In genomic region chr1:55425310-55425930, GRCh38 we compare ENCODE assay signal across 21 cellular contexts.
A peak's percentile ranks its signal among the peaks of the same experiment; 100 is the strongest.
DNase-seq lines count a peak whose midpoint lies in the region; ATAC-seq and TF ChIP-seq lines count a peak whose summit lies in the region.
"Had no signal": no experiment of that assay in that cellular context is flagged by ENCODE, and none has a peak within 500 bp of the region (broad histone marks: within the 10 kb centered on the region; RNA-seq: fewer than 3 reads in every experiment).

No MANE protein-coding gene starts in this region.

- 0 out of 2 replicates have a peak overlapping the region, but pooled peaks have one; percentile 34 for H4K5ac ChIP-seq in IMR-90 (ENCODE audit: low read depth, low read length)

- H3K79me1 ChIP-seq in IMR-90 (ENCODE audit: low read depth in 1 of 2, low read length in 2 of 2) (peaks cover 0 to 5% of the 10 kb centered on the region in 2 experiments; a peak in 2 of 4 replicates), mesenchymal stem cell (replicated peaks; ENCODE audit: low read length, poor library complexity, severe bottlenecking) (no peaks in the 10 kb centered on the region)

- H3K9me2 ChIP-seq in GM23338 (ENCODE audit: insufficient read depth), result no peaks in the 10 kb centered on the region

- H2AK5ac ChIP-seq in IMR-90 (ENCODE audit: low read depth, low read length), result peak overlapping the region; percentile 63
- H2AK5ac ChIP-seq in mesenchymal stem cell (ENCODE audit: low read length, severe bottlenecking), result no peak overlapping the region

- H3K36me3 Mint-ChIP-seq in GM23338 (ENCODE audit: low read depth), result no peaks in the 10 kb centered on the region
- H3K36me3 Mint-ChIP-seq in endodermal cell (ENCODE audit: low read depth), result no peaks in the 10 kb centered on the region
- H3K36me3 Mint-ChIP-seq in activated CD4-positive, alpha-beta T cell treated with anti-CD3 and anti-CD28 coated beads, Interleukin-2, amount 10 ng/mL, durations not matched to agents 7 days and 5 days (ENCODE audit: low read depth), result no peaks in the 10 kb centered on the region
- no peaks in the 10 kb centered on the region for H3K36me3 Mint-ChIP-seq in chondrocyte (ENCODE audit: low read depth)
- H3K36me3 Mint-ChIP-seq: CD4-positive, CD25-positive, alpha-beta regulatory T cell had no signal

- H3K4me3 ChIP-seq in GM23338 (no peak overlapping the region), IMR-90 (ENCODE audit: insufficient read depth, low read depth, low read length) (no peak overlapping the region), endodermal cell (ENCODE audit: low read length) (no peak overlapping the region), mesenchymal stem cell (ENCODE audit: insufficient read depth in 1 of 2, low read depth in 1 of 2, low read length in 2 of 2) (no peak overlapping the region)
- H3K4me3 ChIP-seq: GM12878, K562, MG63, Peyer's patch had no signal

- intact Hi-C loops in IMR-90 (cut with micrococcal nuclease), result loop anchor here (5.0 to 10.0 kb wide), 2 partner anchors 141 to 247 kb away; no protein-coding TSS in a partner anchor

- TF ChIP-seq RAD21 in IMR-90 (IDR thresholded peaks at IDR 0.05; ENCODE audit: low read length), result no peak

- H3F3A ChIP-seq in GM23338 (replicated peaks; ENCODE audit: low read depth), result no peaks in the 10 kb centered on the region

- BruUV-seq in IMR-90 (replicated peaks; lab: Mats Ljungman, UMichigan), result no TSS peak

- H3K56ac ChIP-seq in IMR-90 (ENCODE audit: extremely low read depth, insufficient read depth, low read length), result no peak overlapping the region

- H3K27me3 Mint-ChIP-seq in GM23338 (ENCODE audit: insufficient read depth, low read depth, poor library complexity) (no peaks in the 10 kb centered on the region), endodermal cell (ENCODE audit: insufficient read depth) (no peaks in the 10 kb centered on the region), chondrocyte (ENCODE audit: low read depth) (no peaks in the 10 kb centered on the region)
- no peaks in the 10 kb centered on the region for H3K27me3 Mint-ChIP-seq in activated CD4-positive, alpha-beta T cell treated with anti-CD3 and anti-CD28 coated beads, Interleukin-2, amount 10 ng/mL, durations not matched to agents 7 days and 5 days

- dilution Hi-C loops in IMR-90 (cut with HindIII; ENCODE audit: low sequenced_read_pairs, unreplicated experiment), result no loop called here

- H3K9me1 ChIP-seq in IMR-90 (ENCODE audit: insufficient read depth, low read length), result peaks cover 26% of the 10 kb centered on the region

- WGBS in IMR-90 (ENCODE audit: extremely low coverage in 2 of 2, insufficient read length in 1 of 2), 2 experiments, result no CpG with 5 or more reads among the region's 9 CpGs
- WGBS in endodermal cell (ENCODE audit: insufficient coverage in 1 of 2, insufficient read length in 1 of 2), 2 experiments, result 96 to 100% methylated on average over 1 to 9 of the region's 9 CpGs
- 96% methylated on average over 7 of the region's 9 CpGs for WGBS in mesenchymal stem cell

- peak overlapping the region; percentile 51 for H3K4ac ChIP-seq in IMR-90 (ENCODE audit: low read depth, low read length)
- H3K4ac ChIP-seq in mesenchymal stem cell (ENCODE audit: low read depth in 1 of 2, low read length in 2 of 2), result peak overlapping the region in 1 of 2 experiments; percentile 60

- in situ Hi-C loops in IMR-90 (cut with MboI; ENCODE audit: low sequenced_read_pairs), result no loop called here

- H4K91ac ChIP-seq in IMR-90 (ENCODE audit: insufficient read depth, low read depth, low read length), result peak overlapping the region; percentile 19; the same call in 1 of the 2 replicates
- peak overlapping the region; percentile 70 for H4K91ac ChIP-seq in mesenchymal stem cell (ENCODE audit: low read length)

- H3K14ac ChIP-seq in IMR-90 (replicated peaks; ENCODE audit: low read depth, low read length), result no peak overlapping the region
- no peak overlapping the region for H3K14ac ChIP-seq in mesenchymal stem cell (ENCODE audit: low read length in 2 of 2)

- no peak for TF ChIP-seq POLR2A in IMR-90 (IDR thresholded peaks at IDR 0.05; ENCODE audit: low read depth, low read length)

- H3K9me3 Mint-ChIP-seq in GM23338 (no peaks in the 10 kb centered on the region; the same call in 2 of the 3 replicates), endodermal cell (no peaks in the 10 kb centered on the region), chondrocyte (ENCODE audit: low read depth) (peaks cover 3% of the 10 kb centered on the region)
- H3K9me3 Mint-ChIP-seq in activated CD4-positive, alpha-beta T cell treated with anti-CD3 and anti-CD28 coated beads, Interleukin-2, amount 10 ng/mL, durations not matched to agents 7 days and 5 days, result no peaks in the 10 kb centered on the region
- H3K9me3 Mint-ChIP-seq: CD4-positive, CD25-positive, alpha-beta regulatory T cell had no signal

- H3K4me1 ChIP-seq in GM23338 (ENCODE audit: insufficient read depth) (no peaks in the 10 kb centered on the region), IMR-90 (ENCODE audit: control insufficient read depth, insufficient read depth, low read length) (peaks cover 39% of the 10 kb centered on the region), endodermal cell (ENCODE audit: control insufficient read depth, insufficient read depth, low read length) (peaks cover 12% of the 10 kb centered on the region), mesenchymal stem cell (ENCODE audit: control insufficient read depth, insufficient read depth, low read depth, low read length) (peaks cover 14% of the 10 kb centered on the region)
- H3K4me1 ChIP-seq: Peyer's patch had no signal

- H2AK9ac ChIP-seq in IMR-90 (replicated peaks; ENCODE audit: low read depth, low read length, poor library complexity), result no peak overlapping the region

- H3K9ac ChIP-seq in IMR-90 (ENCODE audit: low read depth, low read length) (no peak overlapping the region), endodermal cell (ENCODE audit: extremely low read depth, low read length, poor library complexity, severe bottlenecking) (no peak overlapping the region), mesenchymal stem cell (ENCODE audit: low read length) (no peak overlapping the region)

- H2BK5ac ChIP-seq in IMR-90 (ENCODE audit: low read depth, low read length, poor library complexity, severe bottlenecking) (no peak overlapping the region), mesenchymal stem cell (ENCODE audit: low read depth, low read length, poor library complexity, severe bottlenecking) (no peak overlapping the region)

- H3K23ac ChIP-seq in IMR-90 (ENCODE audit: low read depth, low read length) (no peak overlapping the region), mesenchymal stem cell (ENCODE audit: low read length in 2 of 2) (peak overlapping the region in 1 of 2 experiments; percentile 27)

- POLR2A ChIA-PET in IMR-90 (lab: Charles Lee; ENCODE audit: unreplicated experiment), result no interaction called here
- POLR2A ChIA-PET in activated CD4-positive, alpha-beta T cell treated with anti-CD3 and anti-CD28 coated beads, Interleukin-2, amount 10 ng/mL, durations not matched to agents 7 days and 5 days (lab: Charles Lee), result no interaction called here

- peak overlapping the region; percentile 75 to 96 for H2BK12ac ChIP-seq in mesenchymal stem cell (ENCODE audit: low read length in 2 of 2)

- TF ChIP-seq CTCF in GM23338 (conservative IDR thresholded peaks at IDR 0.05; ENCODE audit: low read depth in 2 of 2), result peak; percentile 18 to 19; a peak in 2 of 4 replicates
- no peak for TF ChIP-seq CTCF in IMR-90 (conservative IDR thresholded peaks at IDR 0.05; ENCODE audit: low read depth, low read length)
- TF ChIP-seq CTCF in endodermal cell (conservative IDR thresholded peaks at IDR 0.05), result peak; percentile 56
- TF ChIP-seq CTCF in chondrocyte (IDR thresholded peaks at IDR 0.05), result no peak

- peak; percentile 54 for ATAC-seq in GM23338
- ATAC-seq in IMR-90 (ENCODE audit: low read depth), result no peak
- ATAC-seq: GM12878, K562, SK-N-SH treated with all-trans-retinoic acid at 6 μM for 48 hours had no signal

- H3K27ac Mint-ChIP-seq in GM23338, result no peak overlapping the region
- H3K27ac Mint-ChIP-seq in endodermal cell, result no peak overlapping the region
- H3K27ac Mint-ChIP-seq in activated CD4-positive, alpha-beta T cell treated with anti-CD3 and anti-CD28 coated beads, Interleukin-2, amount 10 ng/mL, durations not matched to agents 7 days and 5 days, result no peak overlapping the region
- no peak overlapping the region for H3K27ac Mint-ChIP-seq in chondrocyte (ENCODE audit: unreplicated experiment)
- H3K27ac Mint-ChIP-seq: CD4-positive, CD25-positive, alpha-beta regulatory T cell had no signal

- no peaks in the 10 kb centered on the region for H3K79me2 ChIP-seq in GM23338 (replicated peaks; ENCODE audit: insufficient read depth)

- peak overlapping the region; percentile 70; the same call in 1 of the 2 replicates for H2AFZ ChIP-seq in GM23338
- H2AFZ ChIP-seq in IMR-90 (replicated peaks; ENCODE audit: low read length, poor library complexity), result no peak overlapping the region
- no peak overlapping the region for H2AFZ ChIP-seq in mesenchymal stem cell (ENCODE audit: low read depth, low read length)

- H3K4me1 Mint-ChIP-seq in GM23338, result no peaks in the 10 kb centered on the region
- H3K4me1 Mint-ChIP-seq in endodermal cell, result peaks cover 17% of the 10 kb centered on the region
- no peaks in the 10 kb centered on the region for H3K4me1 Mint-ChIP-seq in activated CD4-positive, alpha-beta T cell treated with anti-CD3 and anti-CD28 coated beads, Interleukin-2, amount 10 ng/mL, durations not matched to agents 7 days and 5 days
- peaks cover 32% of the 10 kb centered on the region for H3K4me1 Mint-ChIP-seq in chondrocyte (ENCODE audit: low read depth)
- H3K4me1 Mint-ChIP-seq: CD4-positive, CD25-positive, alpha-beta regulatory T cell had no signal

- H3K36me3 ChIP-seq in GM23338 (ENCODE audit: insufficient read depth) (no peaks in the 10 kb centered on the region), IMR-90 (ENCODE audit: control insufficient read depth, insufficient read depth, low read length) (no peaks in the 10 kb centered on the region), endodermal cell (ENCODE audit: control insufficient read depth, insufficient read depth, low read length) (no peaks in the 10 kb centered on the region), mesenchymal stem cell (ENCODE audit: control insufficient read depth in 1 of 2, insufficient read depth in 2 of 2, low read depth in 1 of 2, low read length in 2 of 2) (no peaks in the 10 kb centered on the region)
- H3K36me3 ChIP-seq: MG63, Peyer's patch had no signal

- H2BK20ac ChIP-seq in IMR-90 (ENCODE audit: low read depth, low read length), result peak overlapping the region; percentile 82

- CTCF ChIA-PET in IMR-90 (lab: Yijun Ruan, JAX), result interaction anchor here (0.6 kb wide), 1 partner anchor 18 kb away, joined by 3 read pairs; no protein-coding TSS in a partner anchor
- CTCF ChIA-PET in activated CD4-positive, alpha-beta T cell treated with anti-CD3 and anti-CD28 coated beads, Interleukin-2, amount 10 ng/mL, durations not matched to agents 7 days and 5 days (lab: Charles Lee), result no interaction called here

- no peak overlapping the region for H3K27ac ChIP-seq in GM23338 (ENCODE audit: low read depth)
- no peak overlapping the region for H3K27ac ChIP-seq in IMR-90 (ENCODE audit: insufficient read depth, low read length)
- H3K27ac ChIP-seq in endodermal cell (ENCODE audit: low read depth, low read length), result no peak overlapping the region
- no peak overlapping the region for H3K27ac ChIP-seq in mesenchymal stem cell (ENCODE audit: low read length, poor library complexity, severe bottlenecking)

- H3K18ac ChIP-seq in IMR-90 (ENCODE audit: low read depth, low read length), result peak overlapping the region; percentile 34
- H3K18ac ChIP-seq in mesenchymal stem cell (ENCODE audit: low read depth in 1 of 2, low read length in 2 of 2), result peak overlapping the region; percentile 48 to 72

- H3K4me3 Mint-ChIP-seq in GM23338 (no peak overlapping the region), endodermal cell (no peak overlapping the region), chondrocyte (ENCODE audit: unreplicated experiment) (no peak overlapping the region)
- H3K4me3 Mint-ChIP-seq in activated CD4-positive, alpha-beta T cell treated with anti-CD3 and anti-CD28 coated beads, Interleukin-2, amount 10 ng/mL, durations not matched to agents 7 days and 5 days, result no peak overlapping the region
- H3K4me3 Mint-ChIP-seq: CD4-positive, CD25-positive, alpha-beta regulatory T cell had no signal

- no peaks in the 10 kb centered on the region for H3K27me3 ChIP-seq in GM23338 (ENCODE audit: insufficient read depth)
- no peaks in the 10 kb centered on the region for H3K27me3 ChIP-seq in IMR-90 (ENCODE audit: control insufficient read depth, insufficient read depth, low read length)
- H3K27me3 ChIP-seq in endodermal cell (ENCODE audit: control insufficient read depth, insufficient read depth, low read length, poor library complexity, severe bottlenecking), result no peaks in the 10 kb centered on the region
- no peaks in the 10 kb centered on the region for H3K27me3 ChIP-seq in mesenchymal stem cell (ENCODE audit: control insufficient read depth in 1 of 2, insufficient read depth in 1 of 2, low read length in 2 of 2)
- H3K27me3 ChIP-seq: MG63, Peyer's patch had no signal

- H4K20me1 ChIP-seq in GM23338 (replicated peaks; ENCODE audit: insufficient read depth), result no peaks in the 10 kb centered on the region
- no peaks in the 10 kb centered on the region for H4K20me1 ChIP-seq in IMR-90 (ENCODE audit: insufficient read depth, low read length)

- H2BK15ac ChIP-seq in IMR-90 (ENCODE audit: low read depth, low read length) (peak overlapping the region; percentile 32; the same call in 2 of the 3 replicates), mesenchymal stem cell (ENCODE audit: low read depth, poor library complexity, severe bottlenecking) (peak overlapping the region; percentile 31)

- H3K4me2 ChIP-seq in GM23338 (no peak overlapping the region), IMR-90 (ENCODE audit: low read depth, low read length) (no peak overlapping the region), mesenchymal stem cell (ENCODE audit: low read length, poor library complexity, severe bottlenecking) (no peak overlapping the region)

- DNase-seq in GM23338 (ENCODE audit: low spot score), result peak; percentile 12
- no peak for DNase-seq in IMR-90
- no peak for DNase-seq in endodermal cell
- no peak for DNase-seq in mesenchymal stem cell
- no peak for DNase-seq in activated CD4-positive, alpha-beta T cell treated with anti-CD3 and anti-CD28 coated beads, Interleukin-2, amount 10 ng/mL, durations not matched to agents 7 days and 5 days
- DNase-seq in NCI-H2196 treated with DMSO at 0.1 percent for 48 hours (lab: John Stamatoyannopoulos, UW; ENCODE audit: unreplicated experiment), result no peak
- no peak for DNase-seq in NCI-H526 treated with DMSO at 0.1 percent for 48 hours (lab: John Stamatoyannopoulos, UW)
- DNase-seq in chondrocyte (ENCODE audit: low spot score), result no peak
- DNase-seq: CD4-positive, CD25-positive, alpha-beta regulatory T cell; DND-41; GOT3; MG63; NCI-H1436; NCI-H1930; NCI-H226; NCI-H510A treated with DMSO at 0.1 percent for 48 hours; NCI-H774; Peyer's patch had no signal

- peak overlapping the region in 1 of 2 experiments; percentile 2; a peak in 1 of 4 replicates for H4K8ac ChIP-seq in IMR-90 (ENCODE audit: low read depth in 2 of 2, low read length in 2 of 2)
- H4K8ac ChIP-seq in mesenchymal stem cell (ENCODE audit: low read length), result no peak overlapping the region

- H3K9me3 ChIP-seq in IMR-90 (ENCODE audit: control insufficient read depth, insufficient read depth, low read length) (peaks cover 3% of the 10 kb centered on the region; the same call in 1 of the 2 replicates), endodermal cell (ENCODE audit: control insufficient read depth, low read length) (peaks cover 7% of the 10 kb centered on the region), mesenchymal stem cell (ENCODE audit: control insufficient read depth, low read length) (peaks cover 4% of the 10 kb centered on the region)
- H3K9me3 ChIP-seq: Peyer's patch had no signal

- peak overlapping the region; percentile 50 for H2BK120ac ChIP-seq in IMR-90 (ENCODE audit: low read depth, low read length)
- H2BK120ac ChIP-seq in mesenchymal stem cell (ENCODE audit: low read depth, low read length), result peak overlapping the region; percentile 88

Comparison
In these comparisons a context has a peak if more than half of its experiments do, and no peak if none do; other contexts are left out.
1. CTCF ChIP-seq: peak in GM23338 (2 of 2) and endodermal cell (single experiment); none in IMR-90 (single experiment) and chondrocyte (single experiment).